In the genomic region with DNA sequence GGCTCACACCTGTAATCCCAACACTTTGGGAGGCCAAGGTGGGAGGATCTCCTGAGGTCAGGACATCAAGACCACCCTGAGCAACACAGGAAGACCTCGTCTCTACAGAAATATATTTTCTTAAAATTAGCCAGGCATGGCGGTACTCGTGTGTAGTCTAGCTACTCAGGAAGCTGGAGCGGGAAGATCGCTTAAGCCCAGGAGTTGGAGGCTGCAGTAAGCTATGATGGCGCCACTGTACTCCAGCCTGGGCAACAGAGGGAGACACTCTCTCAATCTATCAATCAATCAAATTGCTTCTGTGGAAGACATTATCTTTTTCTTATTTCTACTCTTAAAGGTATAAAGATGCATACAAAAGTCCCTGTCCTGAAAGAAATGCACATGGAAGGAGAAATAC, we compare ENCODE assay signal across 24 cellular contexts. TPM values are rescaled to one million over a fixed set of nuclear protein-coding genes. Genes with fewer than 3 reads are reported as not detected.
DNase-seq lines count a peak whose midpoint lies in the region; ATAC-seq, FAIRE-seq and TF ChIP-seq lines count a peak whose summit lies in the region.
"Had no signal": no experiment of that assay in that cellular context is flagged by ENCODE, and none has a peak within 500 bp of the region (broad histone marks: within the 10 kb centered on the region; RNA-seq: fewer than 3 reads in every experiment).

No MANE protein-coding gene starts in this region.

- H3K4me1 ChIP-seq in HepG2 (ENCODE audit: insufficient read depth, low read length) = no peaks in the 10 kb centered on the region
- no peaks in the 10 kb centered on the region for H3K4me1 ChIP-seq in right lobe of liver
- H3K4me1 ChIP-seq in gastrocnemius medialis = peaks cover 77 to 85% of the 10 kb centered on the region in 2 donors
- H3K4me1 ChIP-seq: BLaER1 had no signal

- TF ChIP-seq POLR2A in HepG2 (IDR thresholded peaks at IDR 0.05; ENCODE audit: insufficient read depth in 1 of 2, low read depth in 2 of 2, low read length in 2 of 2) (no peak), right lobe of liver (IDR thresholded peaks at IDR 0.05) (no peak), gastrocnemius medialis (IDR thresholded peaks at IDR 0.05) (no peak)

- H4K20me1 ChIP-seq in HepG2 (ENCODE audit: insufficient read depth, low read length) = no peaks in the 10 kb centered on the region

- TF ChIP-seq CTCF in HepG2 (CRISPR knock-in tag; IDR thresholded peaks at IDR 0.05) (no peak), right lobe of liver (IDR thresholded peaks at IDR 0.05) (no peak), brain (conservative IDR thresholded peaks at IDR 0.05) (no peak), gastrocnemius medialis (IDR thresholded peaks at IDR 0.05 in 4 of 5, conservative IDR thresholded peaks at IDR 0.05 in 1 of 5) (no peak)

- BruUV-seq in HepG2 (replicated peaks; lab: Mats Ljungman, UMichigan) = no TSS peak

- no peaks in the 10 kb centered on the region for H3K27me3 Mint-ChIP-seq in brain
- H3K27me3 Mint-ChIP-seq: B cell; CD4-positive, CD25-positive, alpha-beta regulatory T cell had no signal

- in situ Hi-C loops in HepG2 (cut with HindIII; ENCODE audit: extremely low pct_ligation_motif_present, low pct_unique_long_range_greater_than_20kb) = no loop called here
- in situ Hi-C loops in gastrocnemius medialis (cut with MboI; ENCODE audit: low sequenced_read_pairs in 4 of 4) = no loop called here

- no peak for FAIRE-seq in HepG2 (lab: Jason Lieb, UNC)
- FAIRE-seq: A204.1, D721Med, GM12878, H54 had no signal

- peaks cover 10% of the 10 kb centered on the region for H3K79me2 ChIP-seq in HepG2 (ENCODE audit: insufficient read depth, low read length)

- H3K9me3 Mint-ChIP-seq in brain = no peaks in the 10 kb centered on the region
- H3K9me3 Mint-ChIP-seq: CD4-positive, CD25-positive, alpha-beta regulatory T cell; CD8-positive, alpha-beta T cell had no signal

- no peak overlapping the region for H3K9ac ChIP-seq in HepG2 (ENCODE audit: insufficient read depth, low read depth, low read length)
- H3K9ac ChIP-seq: BLaER1 had no signal

- no peaks in the 10 kb centered on the region for H3K27me3 ChIP-seq in HepG2 (ENCODE audit: control insufficient read depth in 1 of 2, insufficient read depth in 2 of 2, low read length in 2 of 2)
- no peaks in the 10 kb centered on the region for H3K27me3 ChIP-seq in right lobe of liver
- H3K27me3 ChIP-seq in gastrocnemius medialis = no peaks in the 10 kb centered on the region
- H3K27me3 ChIP-seq: BLaER1 had no signal

- H3K4me3 Mint-ChIP-seq in brain = no peak overlapping the region
- H3K4me3 Mint-ChIP-seq: B cell; CD4-positive, CD25-positive, alpha-beta regulatory T cell; CD8-positive, alpha-beta T cell had no signal

- POLR2A ChIA-PET in HepG2 (lab: Yijun Ruan, JAX) = no interaction called here

- peaks cover 13 to 72% of the 10 kb centered on the region in 2 experiments for H3K36me3 ChIP-seq in HepG2 (replicated peaks in 1 of 2; ENCODE audit: control insufficient read depth in 1 of 2, insufficient read depth in 2 of 2, low read length in 2 of 2)
- H3K36me3 ChIP-seq in right lobe of liver = peaks cover 0 to 9% (median 3%) of the 10 kb centered on the region in 4 donors
- H3K36me3 ChIP-seq in gastrocnemius medialis = peaks cover 0 to 15% of the 10 kb centered on the region in 2 donors

- H2AFZ ChIP-seq in HepG2 (ENCODE audit: low read length) = no peak overlapping the region

- H3K4me1 Mint-ChIP-seq in brain = peaks cover 40% of the 10 kb centered on the region

- ATAC-seq in HepG2 = no peak
- no peak for ATAC-seq in right lobe of liver
- no peak for ATAC-seq in gastrocnemius medialis
- ATAC-seq in HG03045 (IDR thresholded peaks at IDR 0.05; ENCODE audit: unreplicated experiment) = no peak
- ATAC-seq: CD8-positive, alpha-beta T cell; GM12878 had no signal

- no peak overlapping the region for H3K27ac ChIP-seq in HepG2 (ENCODE audit: extremely low read length, insufficient read depth, low read length)
- H3K27ac ChIP-seq in right lobe of liver = no peak overlapping the region
- H3K27ac ChIP-seq in gastrocnemius medialis = peak overlapping the region; percentile 79 to 97 (median 84)
- H3K27ac ChIP-seq: 22Rv1, BLaER1, C4-2B had no signal

- H3K9me3 ChIP-seq in HepG2 (ENCODE audit: low read length) (no peaks in the 10 kb centered on the region), right lobe of liver (no peaks in the 10 kb centered on the region), gastrocnemius medialis (no peaks in the 10 kb centered on the region)
- H3K9me3 ChIP-seq: BLaER1, Caco-2, HAP-1 had no signal

- H3K4me2 ChIP-seq in HepG2 (ENCODE audit: low read depth, low read length) = no peak overlapping the region
- H3K4me2 ChIP-seq: BLaER1 had no signal

- intact Hi-C loops in HepG2 (cut with micrococcal nuclease; ENCODE audit: unreplicated experiment) = no loop called here
- intact Hi-C loops in right lobe of liver (cut with DNase I) = no loop called here
- intact Hi-C loops in gastrocnemius medialis (cut with DNase I; ENCODE audit: low total_unique reads) = no loop called here

- H3K36me3 Mint-ChIP-seq in brain = peaks cover 73% of the 10 kb centered on the region

- no peak for TF ChIP-seq EP300 in HepG2 (IDR thresholded peaks at IDR 0.05; ENCODE audit: low read depth in 2 of 2, low read length in 2 of 2)
- no peak for TF ChIP-seq EP300 in HepG2 (CRISPR knock-in tag; IDR thresholded peaks at IDR 0.05; ENCODE audit: borderline replicate concordance)

- 98% methylated on average over 6 of the region's 6 CpGs for WGBS in HepG2 (ENCODE audit: low lambda C conversion rate)
- 100% methylated on average over 3 of the region's 6 CpGs for WGBS in right lobe of liver (ENCODE audit: insufficient coverage, low coverage, low lambda C conversion rate, missing lambda C conversion rate)

- no peak for DNase-seq in HepG2 (ENCODE audit: low spot score)
- DNase-seq in right lobe of liver = no peak
- DNase-seq in gastrocnemius medialis = no peak
- no peak for DNase-seq in NCI-H2196 treated with DMSO at 0.1 percent for 48 hours (lab: John Stamatoyannopoulos, UW; ENCODE audit: unreplicated experiment)
- DNase-seq in D341Med (ENCODE audit: low spot score) = no peak
- DNase-seq: Caco-2; CD4-positive, CD25-positive, alpha-beta regulatory T cell; CD8-positive, alpha-beta T cell; DMS 273 treated with DMSO at 0.1 percent for 48 hours; DMS79; EL; GDM1; GOT3 had no signal

- CTCF ChIA-PET in HepG2 (lab: Yijun Ruan, JAX; ENCODE audit: low intra/inter-chr PET ratio, low total read pairs) = no interaction called here

- TF ChIP-seq RAD21 in HepG2 (CRISPR knock-in tag; IDR thresholded peaks at IDR 0.05) = no peak

- H3K4me3 ChIP-seq in HepG2 (replicated peaks in 1 of 3; ENCODE audit: insufficient read depth in 1 of 3, low read depth in 2 of 3, low read length in 3 of 3) (no peak overlapping the region), right lobe of liver (no peak overlapping the region), gastrocnemius medialis (no peak overlapping the region)
- H3K4me3 ChIP-seq: BLaER1, GM12878, HAP-1 had no signal

- H3K27ac Mint-ChIP-seq in brain = peak overlapping the region in 4 of 5 experiments; percentile 20 to 68 (median 42)
- H3K27ac Mint-ChIP-seq: B cell; CD8-positive, alpha-beta T cell had no signal

TF ChIP-seq in HepG2, 621 proteins besides CTCF, POLR2A, EP300 and RAD21 (continues in another document):
- TF ChIP-seq, protein P1, sequence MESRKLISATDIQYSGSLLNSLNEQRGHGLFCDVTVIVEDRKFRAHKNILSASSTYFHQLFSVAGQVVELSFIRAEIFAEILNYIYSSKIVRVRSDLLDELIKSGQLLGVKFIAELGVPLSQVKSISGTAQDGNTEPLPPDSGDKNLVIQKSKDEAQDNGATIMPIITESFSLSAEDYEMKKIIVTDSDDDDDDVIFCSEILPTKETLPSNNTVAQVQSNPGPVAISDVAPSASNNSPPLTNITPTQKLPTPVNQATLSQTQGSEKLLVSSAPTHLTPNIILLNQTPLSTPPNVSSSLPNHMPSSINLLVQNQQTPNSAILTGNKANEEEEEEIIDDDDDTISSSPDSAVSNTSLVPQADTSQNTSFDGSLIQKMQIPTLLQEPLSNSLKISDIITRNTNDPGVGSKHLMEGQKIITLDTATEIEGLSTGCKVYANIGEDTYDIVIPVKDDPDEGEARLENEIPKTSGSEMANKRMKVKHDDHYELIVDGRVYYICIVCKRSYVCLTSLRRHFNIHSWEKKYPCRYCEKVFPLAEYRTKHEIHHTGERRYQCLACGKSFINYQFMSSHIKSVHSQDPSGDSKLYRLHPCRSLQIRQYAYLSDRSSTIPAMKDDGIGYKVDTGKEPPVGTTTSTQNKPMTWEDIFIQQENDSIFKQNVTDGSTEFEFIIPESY (CRISPR knock-in tag; IDR thresholded peaks at IDR 0.05) = peak; percentile 57

RNA-seq across cellular contexts. Expression of gene FEZ2, which starts 11.3 kb away (rescaled TPM):
- total RNA-seq in HepG2 (2016; rRNA removed; fragmentation: Illumina TruSeq; extraction: Trizol) (59.1 and 59.3 TPM in 2 replicates), right lobe of liver (10 to 100 TPM; 11.1 to 22.2 (median 18.7) TPM), gastrocnemius medialis (100 to 1,000 TPM in 3 of 4 donors, 10 to 100 TPM in 1; 65.1 to 126 (median 110) TPM)
- 8.4 and 12.9 TPM in 2 replicates for total RNA-seq in HepG2 (2016; cell fraction: cytosol; rRNA removed; fragmentation: Illumina TruSeq; extraction: Trizol; ENCODE audit: low read depth)
- total RNA-seq in HepG2 (2016; cell fraction: insoluble cytoplasmic fraction; rRNA removed; fragmentation: Illumina TruSeq; extraction: Trizol) = 54.2 and 72.2 TPM in 2 replicates
- total RNA-seq in HepG2 (2016; cell fraction: membrane; rRNA removed; fragmentation: Illumina TruSeq; extraction: Trizol) = 24.4 TPM in 2 replicates
- total RNA-seq in HepG2 (2016; cell fraction: nucleus; rRNA removed; fragmentation: Illumina TruSeq; extraction: Trizol) = 58.1 and 65.8 TPM in 2 replicates
- polyA plus RNA-seq in HepG2 (2011; rRNA removed) (30.0 and 42.5 TPM in 2 replicates), brain (ENCODE audit: insufficient read depth, low read depth, low replicate concordance) (20.3 TPM)
- polyA plus RNA-seq in HepG2 (2011; cell fraction: cytosol; rRNA removed) = 14.6 and 23.9 TPM in 2 replicates
- polyA plus RNA-seq in HepG2 (2011; cell fraction: nucleus; rRNA removed) = 18.9 and 26.2 TPM in 2 replicates
- 37.5 and 58.9 TPM in 2 replicates for polyA plus RNA-seq in HepG2 (2012)
- polyA plus RNA-seq in HepG2 (2016; cell fraction: cytosol; fragmentation: Illumina TruSeq; extraction: Trizol; ENCODE audit: low read depth) = 8.4 and 9.6 TPM in 2 replicates
- polyA plus RNA-seq in HepG2 (2016; cell fraction: insoluble cytoplasmic fraction; fragmentation: Illumina TruSeq; extraction: Trizol; ENCODE audit: low read depth) = 57.2 and 67.4 TPM in 2 replicates
- polyA plus RNA-seq in HepG2 (2016; cell fraction: membrane; fragmentation: Illumina TruSeq; extraction: Trizol; ENCODE audit: low read depth) = 16.7 and 18.6 TPM in 2 replicates
- 44.6 and 44.8 TPM in 2 replicates for polyA plus RNA-seq in HepG2 (2016; cell fraction: nucleus; fragmentation: Illumina TruSeq; extraction: Trizol; ENCODE audit: insufficient read depth, low read depth)
- 3.2 and 8.2 TPM in 2 replicates for polyA minus RNA-seq in HepG2 (2011; rRNA and poly(A)+ RNA removed; ENCODE audit: low replicate concordance)
- 18.1 and 22.6 TPM in 2 replicates for polyA minus RNA-seq in HepG2 (2011; cell fraction: cytosol; rRNA and poly(A)+ RNA removed)
- polyA minus RNA-seq in HepG2 (2011; cell fraction: nucleus; rRNA and poly(A)+ RNA removed) = 116 and 120 TPM in 2 replicates

Comparison
In these comparisons a context has a peak if more than half of its experiments do, and no peak if none do; other contexts are left out.
1. H3K27ac ChIP-seq: peak in gastrocnemius medialis (4 of 4); none in HepG2 (single experiment) and right lobe of liver (0 of 3).